In genomic region chr17:7184091-7184488, GRCh38 we compare ENCODE assay signal across 13 cellular contexts. TPM values are rescaled to one million over a fixed set of nuclear protein-coding genes. Genes with fewer than 3 reads are reported as not detected.
A peak's percentile ranks its signal among the peaks of the same experiment; 100 is the strongest.
DNase-seq lines count a peak whose midpoint lies in the region; ATAC-seq and TF ChIP-seq lines count a peak whose summit lies in the region.
"Had no signal": no experiment of that assay in that cellular context is flagged by ENCODE, and none has a peak within 500 bp of the region (broad histone marks: within the 10 kb centered on the region; RNA-seq: fewer than 3 reads in every experiment).

No MANE protein-coding gene starts in this region.

- no peak overlapping the region for H3K27ac ChIP-seq in prostate gland
- no peak overlapping the region for H3K27ac ChIP-seq in psoas muscle

- H3K9me3 ChIP-seq in prostate gland (no peaks in the 10 kb centered on the region), psoas muscle (no peaks in the 10 kb centered on the region)

- H3K36me3 ChIP-seq in prostate gland (no peaks in the 10 kb centered on the region), psoas muscle (ENCODE audit: insufficient read depth in 1 of 2, low read depth in 1 of 2) (no peaks in the 10 kb centered on the region)

- no peak for ATAC-seq in psoas muscle
- ATAC-seq: stimulated activated memory B cell treated with anti-CD40 and anti-IgM and Interleukin-4, amounts not matched to agents 10 μg/mL and 1 μg/mL and 100 μg/mL, for 72 hours had no signal

- TF ChIP-seq CTCF in prostate gland (IDR thresholded peaks at IDR 0.05) = no peak
- no peak for TF ChIP-seq CTCF in psoas muscle (IDR thresholded peaks at IDR 0.05)

- no peak overlapping the region for H3K4me3 ChIP-seq in prostate gland
- no peak overlapping the region for H3K4me3 ChIP-seq in psoas muscle

- peak; percentile 3 to 31 for DNase-seq in NCI-H524 (lab: John Stamatoyannopoulos, UW)
- DNase-seq in NCI-H524 treated with DMSO at 0.1 percent for 48 hours (lab: John Stamatoyannopoulos, UW) = no peak
- DNase-seq in KBM-7 = peak; percentile 28
- peak; percentile 78 for DNase-seq in glomerular visceral epithelial cell (ENCODE audit: extremely low spot score)
- peak; percentile 42 for DNase-seq in prostate gland (ENCODE audit: low spot score)
- no peak for DNase-seq in putamen (ENCODE audit: low spot score)
- no peak for DNase-seq in psoas muscle
- DNase-seq in hepatic stellate cell (ENCODE audit: low spot score) = no peak
- DNase-seq: GF-D8, IMR-90, NCI-H1930 had no signal

- 52% methylated on average over 14 of the region's 14 CpGs for WGBS in prostate gland
- WGBS in psoas muscle, 3 donors = 74 to 76% (median 75%) methylated on average over 14 of the region's 14 CpGs

- in situ Hi-C loops in KBM-7 (cut with MboI; ENCODE audit: low pct_unique_long_range_greater_than_20kb, low sequenced_read_pairs) = no loop called here

- no peaks in the 10 kb centered on the region for H3K27me3 ChIP-seq in prostate gland (replicated peaks; ENCODE audit: insufficient read depth)
- H3K27me3 ChIP-seq in psoas muscle (ENCODE audit: insufficient read depth in 3 of 3, low read length in 2 of 3) = peaks cover 0 to 7% (median 0%) of the 10 kb centered on the region in 3 donors

- H3K4me1 ChIP-seq in prostate gland (replicated peaks) (no peaks in the 10 kb centered on the region), psoas muscle (no peaks in the 10 kb centered on the region)

- TF ChIP-seq POLR2A in prostate gland (IDR thresholded peaks at IDR 0.05) = no peak

- intact Hi-C loops in prostate gland (cut with DNase I) (no loop called here), psoas muscle (cut with DNase I) (no loop called here)

RNA-seq across cellular contexts. Expression of gene ASGR1, which starts 4.9 kb away (rescaled TPM):
- 1 to 10 TPM in 1 of 2 donors, under 1 TPM in 1; 0.50 to 9.4 TPM for total RNA-seq in prostate gland
- total RNA-seq in psoas muscle = under 1 TPM in 2 of 4 donors, not detected in 2; 0.26 to 0.39 TPM
- under 1 TPM; 0.08 to 0.23 (median 0.21) TPM for polyA plus RNA-seq in psoas muscle
- total RNA-seq: RPMI7951 had no signal

RNA-seq across cellular contexts. Expression of gene DLG4, which starts 35.5 kb away (rescaled TPM):
- total RNA-seq in prostate gland (10 to 100 TPM in 1 of 2 donors, 1 to 10 TPM in 1; 9.3 to 31.6 TPM), psoas muscle (1 to 10 TPM; 3.2 to 8.9 (median 5.8) TPM)
- 1 to 10 TPM; 1.5 to 5.8 (median 1.8) TPM for polyA plus RNA-seq in psoas muscle

RNA-seq across cellular contexts. Expression of gene ACADVL, which starts 35.6 kb away (rescaled TPM):
- total RNA-seq in prostate gland (100 to 1,000 TPM; 589 to 593 TPM), psoas muscle (1,000 to 10,000 TPM in 3 of 4 donors, 100 to 1,000 TPM in 1; 987 to 1,310 (median 1,099) TPM)
- 1,000 to 10,000 TPM in 1 of 3 donors, 100 to 1,000 TPM in 2; 538 to 1,030 (median 946) TPM for polyA plus RNA-seq in psoas muscle

RNA-seq across cellular contexts. Expression of gene DVL2, which starts 50.2 kb away (rescaled TPM):
- total RNA-seq in prostate gland = 100 to 1,000 TPM in 1 of 2 donors, 10 to 100 TPM in 1; 52.3 to 116 TPM
- total RNA-seq in psoas muscle = 10 to 100 TPM; 11.4 to 19.6 (median 13.8) TPM
- 10 to 100 TPM; 10.0 to 22.1 (median 10.0) TPM for polyA plus RNA-seq in psoas muscle

RNA-seq across cellular contexts. Expression of gene PHF23, which starts 55.2 kb away (rescaled TPM):
- total RNA-seq in prostate gland = 10 to 100 TPM; 41.2 to 92.5 TPM
- 10 to 100 TPM; 20.9 to 28.8 (median 27.7) TPM for total RNA-seq in psoas muscle
- 10 to 100 TPM; 24.0 to 43.3 (median 29.4) TPM for polyA plus RNA-seq in psoas muscle

Comparison
In these comparisons a context has a peak if more than half of its experiments do, and no peak if none do; other contexts are left out.
1. DNase-seq: peak in NCI-H524 (2 of 2), KBM-7 (single experiment), glomerular visceral epithelial cell (single experiment) and prostate gland (single experiment); none in NCI-H524 treated with DMSO at 0.1 percent for 48 hours (single experiment), putamen (single experiment), psoas muscle (0 of 2) and hepatic stellate cell (single experiment).